ENCODE assay signal across 20 cellular contexts in the genomic region with DNA sequence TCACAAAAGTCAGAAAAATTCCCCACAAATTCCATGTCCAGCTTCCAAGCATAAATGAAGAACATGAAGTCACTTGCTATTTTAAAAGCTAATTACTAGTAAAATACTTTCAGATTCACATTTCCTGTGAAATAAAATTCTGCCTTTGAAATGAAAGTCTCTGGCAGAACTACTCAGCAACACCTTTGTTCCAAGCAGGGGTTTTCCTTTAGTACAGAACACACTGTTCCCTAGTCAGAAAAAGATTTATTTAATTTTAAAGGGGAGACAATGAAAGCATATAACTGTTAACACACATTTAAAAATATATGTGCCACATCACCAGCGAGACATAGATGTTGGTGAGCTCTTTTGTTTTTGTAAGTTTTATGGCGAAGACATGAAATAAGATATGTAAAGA. TPM values are rescaled to one million over a fixed set of nuclear protein-coding genes. Genes with fewer than 3 reads are reported as not detected.
DNase-seq lines count a peak whose midpoint lies in the region; ATAC-seq and TF ChIP-seq lines count a peak whose summit lies in the region.
"Had no signal": no experiment of that assay in that cellular context is flagged by ENCODE, and none has a peak within 500 bp of the region (broad histone marks: within the 10 kb centered on the region; RNA-seq: fewer than 3 reads in every experiment).

No MANE protein-coding gene starts in this region.

- H3K9me3 ChIP-seq in left ventricle myocardium inferior (replicated peaks) (no peaks in the 10 kb centered on the region), vagina (no peaks in the 10 kb centered on the region)
- H3K9me3 ChIP-seq: BLaER1 had no signal

- no peak for DNase-seq in left ventricle myocardium inferior
- DNase-seq in cardiac septum (ENCODE audit: low spot score): no peak
- DNase-seq in middle frontal gyrus (ENCODE audit: extremely low spot score, low spot score): peak; percentile 8
- DNase-seq in vagina (ENCODE audit: extremely low spot score in 2 of 2): no peak
- DNase-seq in activated naive CD4-positive, alpha-beta T cell (lab: John Stamatoyannopoulos, UW): no peak
- DNase-seq: CD4-positive, CD25-positive, alpha-beta regulatory T cell; DMS153; DND-41; NCI-H1092; NCI-H1417 treated with DMSO at 0.1 percent for 48 hours; NCI-H1694 treated with DMSO at 0.1 percent for 48 hours; NCI-H2081; NCI-H2227 treated with DMSO at 0.1 percent for 48 hours; NCI-H526 treated with DMSO at 0.1 percent for 48 hours; PC-9; SHP77 had no signal

- H3K4me3 ChIP-seq in left ventricle myocardium inferior (peak overlapping the region; percentile 22), vagina (no peak overlapping the region)
- H3K4me3 ChIP-seq: BLaER1, PC-9 had no signal

- TF ChIP-seq POLR2A in vagina (IDR thresholded peaks at IDR 0.05): no peak

- peaks cover 7% of the 10 kb centered on the region for H3K4me1 ChIP-seq in left ventricle myocardium inferior
- H3K4me1 ChIP-seq in vagina: no peaks in the 10 kb centered on the region
- H3K4me1 ChIP-seq: BLaER1 had no signal

- H3K27me3 ChIP-seq in left ventricle myocardium inferior (ENCODE audit: low read depth) (no peaks in the 10 kb centered on the region), vagina (no peaks in the 10 kb centered on the region)
- H3K27me3 ChIP-seq: BLaER1 had no signal

- TF ChIP-seq CTCF in left ventricle myocardium inferior (IDR thresholded peaks at IDR 0.05; ENCODE audit: borderline replicate concordance): no peak
- TF ChIP-seq CTCF in vagina (IDR thresholded peaks at IDR 0.05): no peak

- peak overlapping the region; percentile 85 for H3K27ac ChIP-seq in left ventricle myocardium inferior (replicated peaks)
- peak overlapping the region; percentile 66 for H3K27ac ChIP-seq in cingulate gyrus (ENCODE audit: low read depth, low read length)
- H3K27ac ChIP-seq in vagina: peak overlapping the region; percentile 25
- H3K27ac ChIP-seq: BLaER1, PC-9 had no signal

- H3K36me3 ChIP-seq in left ventricle myocardium inferior: no peaks in the 10 kb centered on the region
- H3K36me3 ChIP-seq in vagina: no peaks in the 10 kb centered on the region
- H3K36me3 ChIP-seq: BLaER1 had no signal

- intact Hi-C loops in left ventricle myocardium inferior (cut with micrococcal nuclease) (no loop called here), cardiac septum (cut with DNase I) (no loop called here), vagina (cut with DNase I) (no loop called here)

- no peak for ATAC-seq in HG03571 (IDR thresholded peaks at IDR 0.05; ENCODE audit: unreplicated experiment)
- ATAC-seq: HCT116 had no signal

RNA-seq across cellular contexts. Expression of a gene that starts 26.4 kb away (rescaled TPM):
- 15.1 TPM for total RNA-seq in left ventricle myocardium inferior
- total RNA-seq in cardiac septum: 32.7 TPM
- 19.6 TPM for total RNA-seq in vagina

Comparison
In these comparisons a context has a peak if more than half of its experiments do, and no peak if none do; other contexts are left out.
1. H3K27ac ChIP-seq: peak in every context shown above with its lines; median percentile 85 in left ventricle myocardium inferior; 66 in cingulate gyrus; 25 in vagina.